In the genomic region with DNA sequence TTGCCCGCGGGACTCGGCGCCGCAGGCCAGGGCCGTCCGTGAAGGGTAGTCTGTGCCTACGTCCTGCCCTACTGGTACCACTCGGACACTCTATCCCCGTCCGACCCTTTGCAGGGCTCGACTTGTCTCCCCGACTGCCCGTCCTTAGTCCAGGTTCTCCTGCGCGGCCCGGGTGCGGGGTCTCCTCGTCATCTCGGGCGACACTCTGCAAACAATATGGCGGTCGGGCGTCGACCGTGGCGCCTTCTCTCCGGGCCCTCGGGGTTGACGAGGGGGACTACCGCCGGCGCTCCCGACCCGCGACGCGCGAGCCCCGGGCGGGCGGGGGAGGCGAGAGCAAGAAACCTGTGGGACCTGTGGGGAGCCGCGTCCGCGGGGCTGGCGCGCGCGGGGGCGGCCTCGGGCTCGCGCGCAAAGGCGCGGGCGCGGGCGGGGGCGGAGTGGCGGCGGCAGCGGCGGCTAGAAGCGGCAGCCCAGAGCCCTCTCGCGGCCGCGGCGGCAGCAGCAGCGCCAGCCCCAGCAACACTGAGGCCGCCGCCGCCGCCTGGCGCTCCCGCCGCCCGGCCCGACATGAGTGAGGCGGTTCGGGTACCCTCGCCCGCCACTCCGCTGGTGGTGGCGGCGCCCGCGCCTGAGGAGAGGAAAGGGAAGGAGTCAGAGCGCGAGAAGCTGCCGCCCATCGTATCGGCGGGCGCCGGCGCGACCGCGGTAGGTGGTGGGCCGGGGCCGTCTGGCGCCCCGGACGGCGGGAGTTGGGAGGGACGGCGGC, we compare ENCODE assay signal across 8 cellular contexts. TPM values are rescaled to one million over a fixed set of nuclear protein-coding genes. Genes with fewer than 3 reads are reported as not detected.
DNase-seq lines count a peak whose midpoint lies in the region; ATAC-seq and TF ChIP-seq lines count a peak whose summit lies in the region.

A gene with protein sequence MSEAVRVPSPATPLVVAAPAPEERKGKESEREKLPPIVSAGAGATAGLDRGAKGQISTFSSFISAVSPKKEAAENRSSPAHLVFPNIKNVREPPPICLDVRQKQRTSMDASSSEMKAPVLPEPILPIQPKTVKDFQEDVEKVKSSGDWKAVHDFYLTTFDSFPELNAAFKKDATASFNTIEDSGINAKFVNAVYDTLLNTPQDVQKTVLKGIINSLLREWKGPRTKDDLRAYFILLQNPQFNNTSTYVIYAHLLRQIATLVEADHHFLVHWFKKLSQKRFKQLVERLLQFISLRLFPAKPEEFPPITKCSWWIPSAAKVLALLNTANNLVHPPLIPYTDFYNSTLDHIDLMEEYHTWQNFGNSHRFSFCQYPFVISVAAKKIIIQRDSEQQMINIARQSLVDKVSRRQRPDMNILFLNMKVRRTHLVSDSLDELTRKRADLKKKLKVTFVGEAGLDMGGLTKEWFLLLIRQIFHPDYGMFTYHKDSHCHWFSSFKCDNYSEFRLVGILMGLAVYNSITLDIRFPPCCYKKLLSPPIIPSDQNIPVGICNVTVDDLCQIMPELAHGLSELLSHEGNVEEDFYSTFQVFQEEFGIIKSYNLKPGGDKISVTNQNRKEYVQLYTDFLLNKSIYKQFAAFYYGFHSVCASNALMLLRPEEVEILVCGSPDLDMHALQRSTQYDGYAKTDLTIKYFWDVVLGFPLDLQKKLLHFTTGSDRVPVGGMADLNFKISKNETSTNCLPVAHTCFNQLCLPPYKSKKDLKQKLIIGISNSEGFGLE (plus strand): TSS at position 476 of the 769 bp plus-strand sequence. CDS start 95 bp downstream, at position 571.

- H3K4me1 ChIP-seq in muscle layer of colon (ENCODE audit: insufficient read depth, low read length): peaks cover 16% of the 10 kb centered on the region

- TF ChIP-seq CTCF in CD4-positive, alpha-beta T cell (IDR thresholded peaks at IDR 0.05): peak; percentile 19
- TF ChIP-seq CTCF in epithelial cell of proximal tubule (conservative IDR thresholded peaks at IDR 0.05; ENCODE audit: low read depth, low read length): no peak

- peaks cover 11% of the 10 kb centered on the region for H3K4me1 Mint-ChIP-seq in CD4-positive, alpha-beta T cell (ENCODE audit: low read depth)

- H3K4me3 Mint-ChIP-seq in CD4-positive, alpha-beta T cell: peak within 1 kb of the TSS; percentile 92

- POLR2A ChIA-PET in CD4-positive, alpha-beta T cell (lab: Charles Lee): interaction anchor here (0.9 to 2.6 kb wide), 7 partner anchors 16 to 514 kb away, joined by 3 to 9 read pairs (median 7); a partner anchor contains a TSS

- DNase-seq in CD4-positive, alpha-beta T cell: peak; percentile 61 to 87 (median 76)
- DNase-seq in NOMO-1 treated with DMSO at 0.1 percent for 48 hours (lab: John Stamatoyannopoulos, UW; ENCODE audit: unreplicated experiment) (peak; percentile 73), activated T-cell treated with anti-CD3 and anti-CD28 coated beads for 4 hours (peak; percentile 79), epithelial cell of proximal tubule (ENCODE audit: low read depth) (no peak)
- DNase-seq in stimulated activated CD8-positive, alpha-beta memory T cell treated with anti-CD3 and anti-CD28 coated beads, Interleukin-7, amount 100 ng/mL, for 1 hour (ENCODE audit: low read depth in 2 of 2): peak; percentile 55 to 59

- H3K4me3 ChIP-seq in epithelial cell of proximal tubule (ENCODE audit: low read depth, low read length): peak within 1 kb of the TSS; percentile 89
- H3K4me3 ChIP-seq in muscle layer of colon (ENCODE audit: low read depth in 1 of 2, low read length in 2 of 2): peak within 1 kb of the TSS; percentile 68 to 74

- TF ChIP-seq POLR2A in GM19193 (IDR thresholded peaks at IDR 0.05; ENCODE audit: extremely low read depth, insufficient read depth, insufficient read length): peak; percentile 71

- H3K9ac ChIP-seq in muscle layer of colon (ENCODE audit: low read length): peak within 1 kb of the TSS; percentile 96

- intact Hi-C loops in CD4-positive, alpha-beta T cell (cut with DNase I, micrococcal nuclease): loop anchor here (1.0 to 10.0 kb wide), 11 partner anchors 21 to 1437 kb away; a partner anchor contains a TSS

- H3K36me3 ChIP-seq in muscle layer of colon (ENCODE audit: insufficient read depth, low read length): no peaks in the 10 kb centered on the region

- H3K27ac Mint-ChIP-seq in CD4-positive, alpha-beta T cell: peak within 1 kb of the TSS; percentile 86

- H3K27me3 ChIP-seq in CD4-positive, alpha-beta T cell (ENCODE audit: control insufficient read depth, insufficient read depth, low read length): peaks cover 8% of the 10 kb centered on the region
- no peaks in the 10 kb centered on the region for H3K27me3 ChIP-seq in muscle layer of colon (ENCODE audit: control insufficient read depth in 1 of 2, insufficient read depth in 2 of 2, low read length in 2 of 2)

- H3K27ac ChIP-seq in CD4-positive, alpha-beta T cell (ENCODE audit: low read depth, low read length): peak within 1 kb of the TSS; percentile 82
- H3K27ac ChIP-seq in muscle layer of colon (ENCODE audit: low read depth, low read length): peak within 1 kb of the TSS; percentile 98

- no peaks in the 10 kb centered on the region for H3K9me3 Mint-ChIP-seq in CD4-positive, alpha-beta T cell

- peaks cover 5% of the 10 kb centered on the region for H3K36me3 Mint-ChIP-seq in CD4-positive, alpha-beta T cell (ENCODE audit: low read depth)

- no peaks in the 10 kb centered on the region for H3K27me3 Mint-ChIP-seq in CD4-positive, alpha-beta T cell

- H3K9me3 ChIP-seq in CD4-positive, alpha-beta T cell (ENCODE audit: control insufficient read depth, low read length): no peaks in the 10 kb centered on the region
- H3K9me3 ChIP-seq in muscle layer of colon (ENCODE audit: low read length): no peaks in the 10 kb centered on the region

- CTCF ChIA-PET in CD4-positive, alpha-beta T cell (lab: Charles Lee): interaction anchor here (1.2 to 1.3 kb wide), 2 partner anchors 388 to 514 kb away, joined by 3 read pairs; a partner anchor contains a TSS

- peak; percentile 85 for ATAC-seq in CD4-positive, alpha-beta T cell (ENCODE audit: poor library complexity)
- ATAC-seq in HG03378 (IDR thresholded peaks at IDR 0.05; ENCODE audit: unreplicated experiment): peak; percentile 65

RNA-seq across cellular contexts. Expression of the gene that starts here (rescaled TPM):
- total RNA-seq in CD4-positive, alpha-beta T cell: 1 to 10 TPM in 1 of 2 experiments, under 1 TPM in 1; 0.92 to 1.0 TPM
- 3.7 and 4.1 TPM in 2 replicates for total RNA-seq in epithelial cell of proximal tubule
